Comparison of ENCODE assay signal across 21 cellular contexts in the genomic region with DNA sequence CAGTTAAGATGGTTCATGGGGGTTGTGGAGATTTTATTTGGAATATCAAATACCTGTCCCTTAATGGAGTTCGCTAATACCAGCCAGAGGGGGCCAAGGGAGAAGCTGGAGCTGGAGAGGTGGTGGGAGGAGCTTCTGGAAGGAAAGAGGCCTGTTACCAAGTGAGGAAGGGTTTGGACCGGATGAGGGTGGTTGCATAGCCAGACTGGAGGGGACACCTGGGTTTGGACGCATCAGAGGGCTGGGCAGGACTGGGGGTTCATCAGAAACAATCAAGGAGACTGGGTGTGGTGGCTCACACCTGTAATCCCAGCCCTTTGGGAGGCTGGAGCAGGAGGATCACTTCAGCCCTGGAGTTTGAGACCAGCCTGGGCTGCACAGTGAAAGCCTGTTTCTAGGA.
DNase-seq lines count a peak whose midpoint lies in the region; ATAC-seq and TF ChIP-seq lines count a peak whose summit lies in the region.
"Had no signal": no experiment of that assay in that cellular context is flagged by ENCODE, and none has a peak within 500 bp of the region (broad histone marks: within the 10 kb centered on the region; RNA-seq: fewer than 3 reads in every experiment).

No MANE protein-coding gene starts in this region.

- no peak overlapping the region for H3K27ac ChIP-seq in heart right ventricle
- H3K27ac ChIP-seq in Peyer's patch, result no peak overlapping the region
- H3K27ac ChIP-seq: epithelial cell of prostate, foreskin keratinocyte, parathyroid adenoma, thyroid gland had no signal

- H3K9me3 ChIP-seq in heart right ventricle (peaks cover 0 to 9% (median 0%) of the 10 kb centered on the region in 11 donors), Peyer's patch (no peaks in the 10 kb centered on the region)
- H3K9me3 ChIP-seq: HAP-1, thyroid gland had no signal

- H3K27me3 ChIP-seq in heart right ventricle, result no peaks in the 10 kb centered on the region
- H3K27me3 ChIP-seq in Peyer's patch, result no peaks in the 10 kb centered on the region
- H3K27me3 ChIP-seq: foreskin keratinocyte, thyroid gland had no signal

- TF ChIP-seq CTCF in heart right ventricle (IDR thresholded peaks at IDR 0.05) (no peak), Peyer's patch (IDR thresholded peaks at IDR 0.05) (no peak)

- peak; percentile 29 for DNase-seq in cardiac septum (ENCODE audit: low spot score)
- DNase-seq in heart right ventricle, result no peak
- peak in 2 of 3 donors; percentile 4 to 10 for DNase-seq in Peyer's patch
- DNase-seq in mesenteric fat pad (ENCODE audit: low spot score), result peak; percentile 33
- DNase-seq in ureter (ENCODE audit: low spot score), result peak; percentile 36
- no peak for DNase-seq in foreskin melanocyte
- no peak for DNase-seq in HT-29 (ENCODE audit: low spot score)
- DNase-seq: activated CD8-positive, alpha-beta T cell treated with anti-CD3 and anti-CD28 coated beads for 36 hours; dermis blood vessel endothelial cell; DMS79 treated with DMSO at 0.1 percent for 48 hours; foreskin keratinocyte; KG1; mammary epithelial cell; NCI-H187 treated with DMSO at 0.1 percent for 48 hours; NCI-H345; stimulated activated naive CD4-positive, alpha-beta T cell; T-helper 2 cell; thyroid gland had no signal

- no peak for TF ChIP-seq POLR2A in Peyer's patch (IDR thresholded peaks at IDR 0.05)

- H3K36me3 ChIP-seq in heart right ventricle, result peaks cover 0 to 6% (median 0%) of the 10 kb centered on the region in 9 donors
- no peaks in the 10 kb centered on the region for H3K36me3 ChIP-seq in Peyer's patch
- H3K36me3 ChIP-seq: HAP-1, thyroid gland had no signal

- no peak for ATAC-seq in heart right ventricle
- ATAC-seq: activated CD8-positive, alpha-beta T cell treated with anti-CD3 and anti-CD28 coated beads for 36 hours had no signal

- H3K4me3 ChIP-seq in heart right ventricle (no peak overlapping the region), Peyer's patch (no peak overlapping the region)
- H3K4me3 ChIP-seq: HAP-1, thyroid gland had no signal

- intact Hi-C loops in cardiac septum (cut with DNase I), result no loop called here
- intact Hi-C loops in heart right ventricle (cut with DNase I), result no loop called here

- no peaks in the 10 kb centered on the region for H3K4me1 ChIP-seq in heart right ventricle
- no peaks in the 10 kb centered on the region for H3K4me1 ChIP-seq in Peyer's patch
- H3K4me1 ChIP-seq: foreskin keratinocyte, HAP-1, parathyroid adenoma, thyroid gland had no signal

- WGBS in heart right ventricle, 2 donors, result 73 to 82% methylated on average over 3 of the region's 3 CpGs

Comparison
In these comparisons a context has a peak if more than half of its experiments do, and no peak if none do; other contexts are left out.
1. DNase-seq: peak in cardiac septum (single experiment), Peyer's patch (2 of 3), mesenteric fat pad (single experiment) and ureter (single experiment); none in heart right ventricle (0 of 2), foreskin melanocyte (single experiment) and HT-29 (single experiment).